ENCODE assay signal across 25 cellular contexts in genomic region chr9:24881361-24881760, GRCh38.
A peak's percentile ranks its signal among the peaks of the same experiment; 100 is the strongest.
DNase-seq lines count a peak whose midpoint lies in the region; ATAC-seq and TF ChIP-seq lines count a peak whose summit lies in the region.
"Had no signal": no experiment of that assay in that cellular context is flagged by ENCODE, and none has a peak within 500 bp of the region (broad histone marks: within the 10 kb centered on the region; RNA-seq: fewer than 3 reads in every experiment).

No MANE protein-coding gene starts in this region.

- no peak overlapping the region for H3K27ac Mint-ChIP-seq in GM23338
- no peak overlapping the region for H3K27ac Mint-ChIP-seq in stimulated activated memory B cell treated with anti-CD40 and anti-IgM and Interleukin-4, amounts not matched to agents 10 μg/mL and 1 μg/mL and 100 μg/mL, for 72 hours
- H3K27ac Mint-ChIP-seq: CD4-positive, CD25-positive, alpha-beta regulatory T cell had no signal

- no peaks in the 10 kb centered on the region for H3F3A ChIP-seq in GM23338 (replicated peaks; ENCODE audit: low read depth)

- peaks cover 2% of the 10 kb centered on the region for H3K27me3 Mint-ChIP-seq in GM23338 (ENCODE audit: insufficient read depth, low read depth, poor library complexity)
- no peaks in the 10 kb centered on the region for H3K27me3 Mint-ChIP-seq in stimulated activated memory B cell treated with anti-CD40 and anti-IgM and Interleukin-4, amounts not matched to agents 10 μg/mL and 1 μg/mL and 100 μg/mL, for 72 hours
- H3K27me3 Mint-ChIP-seq: CD4-positive, CD25-positive, alpha-beta regulatory T cell had no signal

- H4K20me1 ChIP-seq in GM23338 (replicated peaks; ENCODE audit: insufficient read depth), result no peaks in the 10 kb centered on the region
- H4K20me1 ChIP-seq: BLaER1 had no signal

- no peak for TF ChIP-seq CTCF in GM23338 (conservative IDR thresholded peaks at IDR 0.05; ENCODE audit: low read depth in 2 of 2)
- no peak for TF ChIP-seq CTCF in RWPE1 (conservative IDR thresholded peaks at IDR 0.05; ENCODE audit: low read depth)
- TF ChIP-seq CTCF in WERI-Rb-1 (IDR thresholded peaks at IDR 0.05; ENCODE audit: low read depth, low read length), result no peak

- no peaks in the 10 kb centered on the region for H3K79me2 ChIP-seq in GM23338 (replicated peaks; ENCODE audit: insufficient read depth)

- no peaks in the 10 kb centered on the region for H3K9me2 ChIP-seq in GM23338 (ENCODE audit: insufficient read depth)

- no peaks in the 10 kb centered on the region for H3K27me3 ChIP-seq in GM23338 (ENCODE audit: insufficient read depth)
- no peaks in the 10 kb centered on the region for H3K27me3 ChIP-seq in HUES48 (ENCODE audit: control insufficient read depth, insufficient read depth, low read length)
- peaks cover 21% of the 10 kb centered on the region for H3K27me3 ChIP-seq in WERI-Rb-1 (ENCODE audit: insufficient read depth, low read depth, severe bottlenecking)
- H3K27me3 ChIP-seq: BLaER1 had no signal

- H3K9ac ChIP-seq in HUES48 (ENCODE audit: low read depth, low read length), result no peak overlapping the region
- H3K9ac ChIP-seq: BLaER1, GM23248 had no signal

- CTCF ChIA-PET in RWPE1 (lab: Yijun Ruan, JAX), result no interaction called here

- no peak overlapping the region for H3K4me3 Mint-ChIP-seq in GM23338
- H3K4me3 Mint-ChIP-seq in stimulated activated memory B cell treated with anti-CD40 and anti-IgM and Interleukin-4, amounts not matched to agents 10 μg/mL and 1 μg/mL and 100 μg/mL, for 72 hours, result no peak overlapping the region
- H3K4me3 Mint-ChIP-seq: CD4-positive, CD25-positive, alpha-beta regulatory T cell had no signal

- no peaks in the 10 kb centered on the region for H3K9me3 ChIP-seq in HUES48 (ENCODE audit: control insufficient read depth, insufficient read depth, low read length)
- no peaks in the 10 kb centered on the region for H3K9me3 ChIP-seq in WERI-Rb-1 (ENCODE audit: severe bottlenecking)
- H3K9me3 ChIP-seq: BLaER1 had no signal

- no peak overlapping the region for H2AFZ ChIP-seq in GM23338
- H2AFZ ChIP-seq: GM23248 had no signal

- H3K4me3 ChIP-seq in GM23338 (no peak overlapping the region), HUES48 (ENCODE audit: low read depth, low read length) (no peak overlapping the region), WERI-Rb-1 (ENCODE audit: low read depth, low read length) (no peak overlapping the region)
- H3K4me3 ChIP-seq: BLaER1, GM23248, SK-N-MC had no signal

- peaks cover 16% of the 10 kb centered on the region; the same call in 1 of the 2 replicates for H3K4me1 ChIP-seq in GM23338 (ENCODE audit: insufficient read depth)
- peaks cover 24% of the 10 kb centered on the region for H3K4me1 ChIP-seq in HUES48 (ENCODE audit: control insufficient read depth, insufficient read depth, low read length)
- H3K4me1 ChIP-seq: BLaER1 had no signal

- H3K9me3 Mint-ChIP-seq in GM23338, result no peaks in the 10 kb centered on the region
- peaks cover 5% of the 10 kb centered on the region for H3K9me3 Mint-ChIP-seq in stimulated activated memory B cell treated with anti-CD40 and anti-IgM and Interleukin-4, amounts not matched to agents 10 μg/mL and 1 μg/mL and 100 μg/mL, for 72 hours

- H3K27ac ChIP-seq in GM23338 (ENCODE audit: low read depth), result no peak overlapping the region
- H3K27ac ChIP-seq in HUES48 (ENCODE audit: low read depth, low read length), result peak overlapping the region; percentile 1
- H3K27ac ChIP-seq in RWPE1, result no peak overlapping the region
- no peak overlapping the region for H3K27ac ChIP-seq in WERI-Rb-1
- H3K27ac ChIP-seq: BLaER1, GM23248, SK-N-MC had no signal

- POLR2A ChIA-PET in RWPE1 (lab: Yijun Ruan, JAX; ENCODE audit: low non-redundant PET), result no interaction called here

- DNase-seq in GM23338 (ENCODE audit: low spot score) (peak; percentile 35), RWPE1 (ENCODE audit: low spot score) (peak; percentile 5), medulla oblongata (ENCODE audit: extremely low spot score) (peak; percentile 4), WERI-Rb-1 (no peak), glomerular visceral epithelial cell (ENCODE audit: extremely low spot score) (no peak)
- DNase-seq: CD4-positive, CD25-positive, alpha-beta regulatory T cell; DMS53; GM23248; IMR-90; KG1; NCI-H1048; NCI-H1417 treated with DMSO at 0.1 percent for 48 hours; NCI-H1694 treated with DMSO at 0.1 percent for 48 hours; NCI-H2081; NCI-H2171 treated with DMSO at 0.1 percent for 48 hours; NCI-H345; NCI-H524; NCI-H82; SIG-M5 had no signal

- peaks cover 19% of the 10 kb centered on the region for H3K4me1 Mint-ChIP-seq in GM23338
- H3K4me1 Mint-ChIP-seq in stimulated activated memory B cell treated with anti-CD40 and anti-IgM and Interleukin-4, amounts not matched to agents 10 μg/mL and 1 μg/mL and 100 μg/mL, for 72 hours, result no peaks in the 10 kb centered on the region
- H3K4me1 Mint-ChIP-seq: CD4-positive, CD25-positive, alpha-beta regulatory T cell had no signal

- no peaks in the 10 kb centered on the region for H3K36me3 Mint-ChIP-seq in GM23338 (ENCODE audit: low read depth)
- H3K36me3 Mint-ChIP-seq in stimulated activated memory B cell treated with anti-CD40 and anti-IgM and Interleukin-4, amounts not matched to agents 10 μg/mL and 1 μg/mL and 100 μg/mL, for 72 hours, result no peaks in the 10 kb centered on the region
- H3K36me3 Mint-ChIP-seq: CD4-positive, CD25-positive, alpha-beta regulatory T cell had no signal

- no peak overlapping the region for H3K4me2 ChIP-seq in GM23338
- H3K4me2 ChIP-seq: BLaER1 had no signal

- no peaks in the 10 kb centered on the region for H3K36me3 ChIP-seq in GM23338 (ENCODE audit: insufficient read depth)
- H3K36me3 ChIP-seq in HUES48 (ENCODE audit: control insufficient read depth, insufficient read depth, low read length), result no peaks in the 10 kb centered on the region
- no peaks in the 10 kb centered on the region for H3K36me3 ChIP-seq in WERI-Rb-1
- H3K36me3 ChIP-seq: BLaER1 had no signal

- ATAC-seq in GM23338, result peak; percentile 64; the same call in 2 of the 3 replicates
- no peak for ATAC-seq in stimulated activated memory B cell treated with anti-CD40 and anti-IgM and Interleukin-4, amounts not matched to agents 10 μg/mL and 1 μg/mL and 100 μg/mL, for 72 hours
- ATAC-seq: HCT116, Panc1 had no signal

TF ChIP-seq in GM23338, 12 proteins besides CTCF, POLR2A, EP300 and RAD21:
- no peak for TF ChIP-seq NANOG (IDR thresholded peaks at IDR 0.05; ENCODE audit: borderline replicate concordance)
- TF ChIP-seq, protein P1, sequence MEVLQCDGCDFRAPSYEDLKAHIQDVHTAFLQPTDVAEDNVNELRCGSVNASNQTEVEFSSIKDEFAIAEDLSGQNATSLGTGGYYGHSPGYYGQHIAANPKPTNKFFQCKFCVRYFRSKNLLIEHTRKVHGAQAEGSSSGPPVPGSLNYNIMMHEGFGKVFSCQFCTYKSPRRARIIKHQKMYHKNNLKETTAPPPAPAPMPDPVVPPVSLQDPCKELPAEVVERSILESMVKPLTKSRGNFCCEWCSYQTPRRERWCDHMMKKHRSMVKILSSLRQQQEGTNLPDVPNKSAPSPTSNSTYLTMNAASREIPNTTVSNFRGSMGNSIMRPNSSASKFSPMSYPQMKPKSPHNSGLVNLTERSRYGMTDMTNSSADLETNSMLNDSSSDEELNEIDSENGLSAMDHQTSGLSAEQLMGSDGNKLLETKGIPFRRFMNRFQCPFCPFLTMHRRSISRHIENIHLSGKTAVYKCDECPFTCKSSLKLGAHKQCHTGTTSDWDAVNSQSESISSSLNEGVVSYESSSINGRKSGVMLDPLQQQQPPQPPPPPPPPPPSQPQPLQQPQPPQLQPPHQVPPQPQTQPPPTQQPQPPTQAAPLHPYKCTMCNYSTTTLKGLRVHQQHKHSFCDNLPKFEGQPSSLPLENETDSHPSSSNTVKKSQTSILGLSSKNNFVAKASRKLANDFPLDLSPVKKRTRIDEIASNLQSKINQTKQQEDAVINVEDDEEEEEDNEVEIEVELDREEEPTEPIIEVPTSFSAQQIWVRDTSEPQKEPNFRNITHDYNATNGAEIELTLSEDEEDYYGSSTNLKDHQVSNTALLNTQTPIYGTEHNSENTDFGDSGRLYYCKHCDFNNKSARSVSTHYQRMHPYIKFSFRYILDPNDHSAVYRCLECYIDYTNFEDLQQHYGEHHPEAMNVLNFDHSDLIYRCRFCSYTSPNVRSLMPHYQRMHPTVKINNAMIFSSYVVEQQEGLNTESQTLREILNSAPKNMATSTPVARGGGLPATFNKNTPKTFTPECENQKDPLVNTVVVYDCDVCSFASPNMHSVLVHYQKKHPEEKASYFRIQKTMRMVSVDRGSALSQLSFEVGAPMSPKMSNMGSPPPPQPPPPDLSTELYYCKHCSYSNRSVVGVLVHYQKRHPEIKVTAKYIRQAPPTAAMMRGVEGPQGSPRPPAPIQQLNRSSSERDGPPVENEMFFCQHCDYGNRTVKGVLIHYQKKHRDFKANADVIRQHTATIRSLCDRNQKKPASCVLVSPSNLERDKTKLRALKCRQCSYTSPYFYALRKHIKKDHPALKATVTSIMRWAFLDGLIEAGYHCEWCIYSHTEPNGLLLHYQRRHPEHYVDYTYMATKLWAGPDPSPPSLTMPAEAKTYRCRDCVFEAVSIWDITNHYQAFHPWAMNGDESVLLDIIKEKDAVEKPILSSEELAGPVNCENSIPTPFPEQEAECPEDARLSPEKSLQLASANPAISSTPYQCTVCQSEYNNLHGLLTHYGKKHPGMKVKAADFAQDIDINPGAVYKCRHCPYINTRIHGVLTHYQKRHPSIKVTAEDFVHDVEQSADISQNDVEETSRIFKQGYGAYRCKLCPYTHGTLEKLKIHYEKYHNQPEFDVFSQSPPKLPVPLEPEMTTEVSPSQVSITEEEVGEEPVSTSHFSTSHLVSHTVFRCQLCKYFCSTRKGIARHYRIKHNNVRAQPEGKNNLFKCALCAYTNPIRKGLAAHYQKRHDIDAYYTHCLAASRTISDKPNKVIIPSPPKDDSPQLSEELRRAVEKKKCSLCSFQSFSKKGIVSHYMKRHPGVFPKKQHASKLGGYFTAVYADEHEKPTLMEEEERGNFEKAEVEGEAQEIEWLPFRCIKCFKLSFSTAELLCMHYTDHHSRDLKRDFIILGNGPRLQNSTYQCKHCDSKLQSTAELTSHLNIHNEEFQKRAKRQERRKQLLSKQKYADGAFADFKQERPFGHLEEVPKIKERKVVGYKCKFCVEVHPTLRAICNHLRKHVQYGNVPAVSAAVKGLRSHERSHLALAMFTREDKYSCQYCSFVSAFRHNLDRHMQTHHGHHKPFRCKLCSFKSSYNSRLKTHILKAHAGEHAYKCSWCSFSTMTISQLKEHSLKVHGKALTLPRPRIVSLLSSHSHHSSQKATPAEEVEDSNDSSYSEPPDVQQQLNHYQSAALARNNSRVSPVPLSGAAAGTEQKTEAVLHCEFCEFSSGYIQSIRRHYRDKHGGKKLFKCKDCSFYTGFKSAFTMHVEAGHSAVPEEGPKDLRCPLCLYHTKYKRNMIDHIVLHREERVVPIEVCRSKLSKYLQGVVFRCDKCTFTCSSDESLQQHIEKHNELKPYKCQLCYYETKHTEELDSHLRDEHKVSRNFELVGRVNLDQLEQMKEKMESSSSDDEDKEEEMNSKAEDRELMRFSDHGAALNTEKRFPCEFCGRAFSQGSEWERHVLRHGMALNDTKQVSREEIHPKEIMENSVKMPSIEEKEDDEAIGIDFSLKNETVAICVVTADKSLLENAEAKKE (CRISPR knock-in tag; IDR thresholded peaks at IDR 0.05), result no peak
- TF ChIP-seq CREB1 (CRISPR knock-in tag; IDR thresholded peaks at IDR 0.05; ENCODE audit: low read depth), result no peak
- TF ChIP-seq POLR2AphosphoS5 (IDR thresholded peaks at IDR 0.05; ENCODE audit: low read depth), result no peak
- no peak for TF ChIP-seq JUNB (IDR thresholded peaks at IDR 0.05; ENCODE audit: unreplicated experiment)
TF ChIP-seq in GM23338: peak in this region for 0.

Comparison
In these comparisons a context has a peak if more than half of its experiments do, and no peak if none do; other contexts are left out.
1. DNase-seq: peak in GM23338 (single experiment), RWPE1 (single experiment) and medulla oblongata (single experiment); none in WERI-Rb-1 (single experiment) and glomerular visceral epithelial cell (single experiment).